ENCODE assay signal across 21 cellular contexts in the genomic region with DNA sequence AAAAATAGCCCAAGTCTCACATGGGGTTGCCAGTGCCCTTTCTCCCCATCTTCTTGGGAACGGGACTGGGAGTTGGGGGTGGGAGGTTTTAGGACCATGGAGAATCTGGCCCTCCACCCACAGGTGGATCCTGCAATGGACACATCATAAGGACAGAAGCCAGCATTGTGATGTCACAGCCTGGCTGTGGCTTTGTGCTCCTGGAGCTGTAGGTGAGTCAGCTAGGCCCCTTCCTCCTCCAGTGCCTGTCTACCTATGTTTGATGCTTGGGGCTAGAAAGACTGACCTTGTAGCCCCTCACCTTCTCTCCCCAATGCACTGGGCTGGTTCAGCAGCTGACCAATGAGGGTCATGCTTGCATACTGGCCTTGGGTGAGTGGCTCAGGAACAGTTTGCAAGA. TPM values are rescaled to one million over a fixed set of nuclear protein-coding genes. Genes with fewer than 3 reads are reported as not detected.
DNase-seq lines count a peak whose midpoint lies in the region; ATAC-seq, FAIRE-seq and TF ChIP-seq lines count a peak whose summit lies in the region.
"Had no signal": no experiment of that assay in that cellular context is flagged by ENCODE, and none has a peak within 500 bp of the region (broad histone marks: within the 10 kb centered on the region; RNA-seq: fewer than 3 reads in every experiment).

TSS of gene CCDC197 (plus strand) at position 220 of the 400 bp plus-strand sequence. CDS start 831 bp downstream, outside the sequence.

- H3K4me3 ChIP-seq in psoas muscle = peak within 1 kb of the TSS; percentile 43
- H3K4me3 ChIP-seq: smooth muscle cell, vagina had no signal

- H3K36me3 Mint-ChIP-seq in activated CD4-positive, alpha-beta T cell treated with anti-CD3 and anti-CD28 coated beads, Interleukin-2, amount 10 ng/mL, durations not matched to agents 24 days and 14 days (ENCODE audit: low read depth) = no peaks in the 10 kb centered on the region
- H3K36me3 Mint-ChIP-seq in activated naive CD8-positive, alpha-beta T cell = no peaks in the 10 kb centered on the region
- H3K36me3 Mint-ChIP-seq: WTC11 had no signal

- TF ChIP-seq POLR2A in GM12892 (IDR thresholded peaks at IDR 0.05; ENCODE audit: low read depth, low read length) = no peak

- H3K4me3 Mint-ChIP-seq in activated CD4-positive, alpha-beta T cell treated with anti-CD3 and anti-CD28 coated beads, Interleukin-2, amount 10 ng/mL, durations not matched to agents 24 days and 14 days = no peak within 1 kb of the TSS
- H3K4me3 Mint-ChIP-seq in activated naive CD8-positive, alpha-beta T cell = no peak within 1 kb of the TSS
- H3K4me3 Mint-ChIP-seq: CD4-positive, alpha-beta T cell; WTC11 had no signal

- H3K4me1 Mint-ChIP-seq in activated CD4-positive, alpha-beta T cell treated with anti-CD3 and anti-CD28 coated beads, Interleukin-2, amount 10 ng/mL, durations not matched to agents 24 days and 14 days = peaks cover 49% of the 10 kb centered on the region
- H3K4me1 Mint-ChIP-seq in activated naive CD8-positive, alpha-beta T cell (ENCODE audit: low read depth) = peaks cover 32% of the 10 kb centered on the region

- ATAC-seq in psoas muscle (no peak), HG03439 (IDR thresholded peaks at IDR 0.05; ENCODE audit: unreplicated experiment) (no peak), HG03025 (IDR thresholded peaks at IDR 0.05; ENCODE audit: low FRiP score, unreplicated experiment) (no peak)
- ATAC-seq: WTC11 had no signal

- DNase-seq in activated CD4-positive, alpha-beta T cell treated with anti-CD3 and anti-CD28 coated beads, Interleukin-2, amount 10 ng/mL, durations not matched to agents 24 days and 14 days = no peak
- no peak for DNase-seq in activated CD4-positive, alpha-beta T cell treated with anti-CD3 and anti-CD28 coated beads for 4 hours
- no peak for DNase-seq in GM12892 (ENCODE audit: insufficient read length)
- peak in 1 of 2 donors; percentile 61 for DNase-seq in psoas muscle
- DNase-seq in foreskin melanocyte = no peak
- DNase-seq: CD4-positive, alpha-beta T cell; Kasumi-1; NCI-H1436; NCI-H345; NK-92 treated with Interleukin-12 subunit alpha and Interleukin-12 subunit beta, amount 100 ng/mL, for 24 hours; stimulated activated naive CD4-positive, alpha-beta T cell had no signal

- H3K9me3 ChIP-seq in psoas muscle = no peaks in the 10 kb centered on the region
- H3K9me3 ChIP-seq: vagina had no signal

- WGBS in psoas muscle, 3 donors = 20 to 55% (median 23%) methylated on average over 1 of the region's 1 CpG

- peak; percentile 54 for FAIRE-seq in GM12892 (lab: Jason Lieb, UNC)
- FAIRE-seq: colon, frontal cortex had no signal

- H3K9me3 Mint-ChIP-seq in activated CD4-positive, alpha-beta T cell treated with anti-CD3 and anti-CD28 coated beads, Interleukin-2, amount 10 ng/mL, durations not matched to agents 24 days and 14 days = no peaks in the 10 kb centered on the region
- no peaks in the 10 kb centered on the region for H3K9me3 Mint-ChIP-seq in activated naive CD8-positive, alpha-beta T cell (ENCODE audit: low read depth)
- H3K9me3 Mint-ChIP-seq: CD4-positive, alpha-beta T cell; WTC11 had no signal

- intact Hi-C loops in activated CD4-positive, alpha-beta T cell treated with anti-CD3 and anti-CD28 coated beads, Interleukin-2, amount 10 ng/mL, durations not matched to agents 24 days and 14 days (cut with micrococcal nuclease) = no loop called here
- intact Hi-C loops in psoas muscle (cut with DNase I) = loop anchor here in 1 of 2 donors (5.0 kb wide), 1 partner anchor 40 kb away; no protein-coding TSS in a partner anchor

- peaks cover 56% of the 10 kb centered on the region for H3K4me1 ChIP-seq in psoas muscle

- H3K36me3 ChIP-seq in psoas muscle (ENCODE audit: insufficient read depth in 1 of 2, low read depth in 1 of 2) = no peaks in the 10 kb centered on the region
- H3K36me3 ChIP-seq: vagina had no signal

- no peaks in the 10 kb centered on the region for H3K27me3 ChIP-seq in psoas muscle (ENCODE audit: insufficient read depth in 3 of 3, low read length in 2 of 3)
- H3K27me3 ChIP-seq: vagina had no signal

- peak within 1 kb of the TSS; percentile 60 for H3K27ac Mint-ChIP-seq in activated CD4-positive, alpha-beta T cell treated with anti-CD3 and anti-CD28 coated beads, Interleukin-2, amount 10 ng/mL, durations not matched to agents 24 days and 14 days
- peak within 1 kb of the TSS; percentile 59 for H3K27ac Mint-ChIP-seq in activated naive CD8-positive, alpha-beta T cell
- H3K27ac Mint-ChIP-seq: CD4-positive, alpha-beta T cell; WTC11 had no signal

- H3K27me3 Mint-ChIP-seq in activated CD4-positive, alpha-beta T cell treated with anti-CD3 and anti-CD28 coated beads, Interleukin-2, amount 10 ng/mL, durations not matched to agents 24 days and 14 days = no peaks in the 10 kb centered on the region
- no peaks in the 10 kb centered on the region for H3K27me3 Mint-ChIP-seq in activated naive CD8-positive, alpha-beta T cell

- no peak for TF ChIP-seq CTCF in psoas muscle (IDR thresholded peaks at IDR 0.05)

- H3K27ac ChIP-seq in psoas muscle = peak within 1 kb of the TSS; percentile 93
- H3K27ac ChIP-seq: vagina had no signal

RNA-seq across cellular contexts. Expression of gene CCDC197, which starts in this region (rescaled TPM):
- total RNA-seq in activated CD4-positive, alpha-beta T cell treated with anti-CD3 and anti-CD28 coated beads, Interleukin-2, amount 10 ng/mL, durations not matched to agents 24 days and 14 days = not detected in 2 replicates
- polyA plus RNA-seq in GM12892 (2012; ENCODE audit: missing spikeins) = not detected
- 1 to 10 TPM in 3 of 4 donors, under 1 TPM in 1; 0.71 to 3.9 (median 2.2) TPM for total RNA-seq in psoas muscle
- under 1 TPM; 0.04 to 0.69 (median 0.61) TPM for polyA plus RNA-seq in psoas muscle
- total RNA-seq: CD4-positive, alpha-beta T cell; frontal cortex; lower leg skin; osteocyte; smooth muscle cell; vagina; WTC11 had no signal
- polyA plus RNA-seq: smooth muscle cell had no signal
